Comparison of ENCODE assay signal across 8 cellular contexts in genomic region chr13:19984430-19985218, GRCh38. TPM values are rescaled to one million over a fixed set of nuclear protein-coding genes. Genes with fewer than 3 reads are reported as not detected.
DNase-seq lines count a peak whose midpoint lies in the region; ATAC-seq, FAIRE-seq and TF ChIP-seq lines count a peak whose summit lies in the region.

No MANE protein-coding gene starts in this region.

- no peak overlapping the region for H3K18ac ChIP-seq in mesendoderm (ENCODE audit: low read length)

- no peak overlapping the region for H4K5ac ChIP-seq in mesendoderm (ENCODE audit: low read length)

- peaks cover under 1% of the 10 kb centered on the region for H3K36me3 ChIP-seq in mesendoderm (ENCODE audit: control insufficient read depth, insufficient read depth, low read length)

- no peaks in the 10 kb centered on the region for H3K27me3 ChIP-seq in mesendoderm (ENCODE audit: insufficient read depth, low read length, poor library complexity)

- no peak overlapping the region for H2AK5ac ChIP-seq in mesendoderm (ENCODE audit: low read length)

- H3K4me3 Mint-ChIP-seq in chondrocyte (ENCODE audit: unreplicated experiment), result no peak overlapping the region

- no peaks in the 10 kb centered on the region for H3K27me3 Mint-ChIP-seq in chondrocyte (ENCODE audit: low read depth)

- H3K4me1 ChIP-seq in mesendoderm (ENCODE audit: control insufficient read depth, low read depth, low read length), result no peaks in the 10 kb centered on the region

- no peak overlapping the region for H2BK120ac ChIP-seq in mesendoderm (ENCODE audit: low read depth, low read length)

- H4K8ac ChIP-seq in mesendoderm (ENCODE audit: low read depth, low read length), result no peak overlapping the region

- H3K9ac ChIP-seq in mesendoderm (ENCODE audit: low read length), result no peak overlapping the region

- H3K23ac ChIP-seq in mesendoderm (ENCODE audit: low read length), result no peak overlapping the region

- WGBS in mesendoderm (ENCODE audit: extremely low coverage, insufficient coverage, low lambda C conversion rate), result no CpG with 5 or more reads among the region's 5 CpGs

- no peaks in the 10 kb centered on the region for H3K9me3 Mint-ChIP-seq in chondrocyte (ENCODE audit: low read depth)

- no peak overlapping the region for H3K4me3 ChIP-seq in mesendoderm (ENCODE audit: low read length)

- FAIRE-seq in A204.1 (lab: Jason Lieb, UNC), result peak; percentile 94

- H3K56ac ChIP-seq in mesendoderm (ENCODE audit: low read length), result peak overlapping the region; percentile 10

- H3K79me1 ChIP-seq in mesendoderm (ENCODE audit: low read length), result peaks cover 1% of the 10 kb centered on the region

- H3K27ac Mint-ChIP-seq in chondrocyte (ENCODE audit: unreplicated experiment), result peak overlapping the region; percentile 54

- DNase-seq in GM04504 (ENCODE audit: low read depth), result peak; percentile 6
- DNase-seq in NCI-H526 treated with DMSO at 0.1 percent for 48 hours (lab: John Stamatoyannopoulos, UW), result peak; percentile 44
- no peak for DNase-seq in chondrocyte (ENCODE audit: low spot score)
- peak; percentile 70 for DNase-seq in mesendoderm
- DNase-seq in DMS153 treated with DMSO at 0.1 percent for 48 hours (lab: John Stamatoyannopoulos, UW; ENCODE audit: unreplicated experiment), result no peak
- no peak for DNase-seq in substantia nigra (lab: John Stamatoyannopoulos, UW)

- ATAC-seq in HG02642 (IDR thresholded peaks at IDR 0.05; ENCODE audit: poor library complexity, unreplicated experiment), result peak; percentile 74

- no peak overlapping the region for H2BK5ac ChIP-seq in mesendoderm (ENCODE audit: low read length)

- no peak overlapping the region for H2BK15ac ChIP-seq in mesendoderm (replicated peaks; ENCODE audit: low read depth)

- peak; percentile 87 for TF ChIP-seq CTCF in chondrocyte (IDR thresholded peaks at IDR 0.05)

- peaks cover 8% of the 10 kb centered on the region for H3K36me3 Mint-ChIP-seq in chondrocyte (ENCODE audit: low read depth)

- H3K27ac ChIP-seq in mesendoderm (ENCODE audit: low read depth, low read length) (no peak overlapping the region), substantia nigra (ENCODE audit: low read depth, low read length, poor library complexity, severe bottlenecking) (no peak overlapping the region)

- no peak overlapping the region for H3K4ac ChIP-seq in mesendoderm (ENCODE audit: low read depth, low read length)

- H3K4me2 ChIP-seq in mesendoderm (ENCODE audit: low read length), result no peak overlapping the region

- peaks cover 21% of the 10 kb centered on the region for H3K4me1 Mint-ChIP-seq in chondrocyte (ENCODE audit: low read depth)

- peaks cover 54% of the 10 kb centered on the region for H3K79me2 ChIP-seq in mesendoderm (ENCODE audit: control insufficient read depth, insufficient read depth, low read length)

RNA-seq across cellular contexts. Expression of gene ZMYM2, which starts 26.1 kb away (rescaled TPM):
- 87.5 to 89.8 TPM (median 87.6 TPM) in 3 replicates for total RNA-seq in chondrocyte
- polyA plus RNA-seq in mesendoderm (2013, experiment 1 of 2), result 82.0 TPM
- 83.9 TPM for polyA plus RNA-seq in mesendoderm (2013, experiment 2 of 2)

Comparison
In these comparisons a context has a peak if more than half of its experiments do, and no peak if none do; other contexts are left out.
1. DNase-seq: peak in GM04504 (single experiment), NCI-H526 treated with DMSO at 0.1 percent for 48 hours (single experiment) and mesendoderm (single experiment); none in chondrocyte (single experiment), DMS153 treated with DMSO at 0.1 percent for 48 hours (single experiment) and substantia nigra (0 of 49).